Comparison of ENCODE assay signal across 8 cellular contexts in genomic region chr15:59104912-59105732, GRCh38. TPM values are rescaled to one million over a fixed set of nuclear protein-coding genes. Genes with fewer than 3 reads are reported as not detected.
DNase-seq lines count a peak whose midpoint lies in the region; ATAC-seq and TF ChIP-seq lines count a peak whose summit lies in the region.

Gene CCNB2, plus strand, starts transcription at chr15:59105146. Its CDS starts 123 bp downstream, at chr15:59105269.

- H3K27me3 ChIP-seq in adipocyte (replicated peaks; ENCODE audit: control insufficient read depth, insufficient read depth, low read length) (no peaks in the 10 kb centered on the region), heart left ventricle (no peaks in the 10 kb centered on the region), upper lobe of right lung (no peaks in the 10 kb centered on the region)

- DNase-seq in GM13977 (ENCODE audit: low spot score): peak; percentile 94
- DNase-seq in NCI-H146 (lab: John Stamatoyannopoulos, UW): peak; percentile 91
- DNase-seq in T-cell: peak; percentile 54 to 89 (median 83)
- DNase-seq in adipocyte (ENCODE audit: low read depth): peak; percentile 97
- peak; percentile 83 to 89 (median 86) for DNase-seq in heart left ventricle
- peak; percentile 71 to 97 (median 83) for DNase-seq in posterior cingulate gyrus
- DNase-seq in upper lobe of right lung: peak; percentile 89

- POLR2A ChIA-PET in T-cell (lab: Charles Lee): interaction anchor here in 1 of 2 donors (0.6 kb wide), 1 partner anchor 224 kb away, joined by 3 read pairs; no protein-coding TSS in a partner anchor

- no peak for TF ChIP-seq CTCF in GM13977 (IDR thresholded peaks at IDR 0.05; ENCODE audit: extremely low read depth, insufficient read depth, missing control alignments)
- no peak for TF ChIP-seq CTCF in heart left ventricle (IDR thresholded peaks at IDR 0.05)
- no peak for TF ChIP-seq CTCF in upper lobe of right lung (IDR thresholded peaks at IDR 0.05)

- H3K4me3 ChIP-seq in adipocyte (ENCODE audit: low read length) (peak within 1 kb of the TSS; percentile 90), heart left ventricle (peak within 1 kb of the TSS; percentile 21 to 79 (median 64)), upper lobe of right lung (peak within 1 kb of the TSS; percentile 68)

- H3K36me3 Mint-ChIP-seq in T-cell: peaks cover 2% of the 10 kb centered on the region

- no peaks in the 10 kb centered on the region for H3K9me3 Mint-ChIP-seq in T-cell

- ATAC-seq in HG02870 (IDR thresholded peaks at IDR 0.05; ENCODE audit: unreplicated experiment) (peak; percentile 98), T-cell (replicated peaks in 1 of 4) (peak; percentile 100), heart left ventricle (peak; percentile 99 to 100 (median 100)), upper lobe of right lung (peak; percentile 99)

- H3K9me3 ChIP-seq in adipocyte (ENCODE audit: control insufficient read depth, low read length): no peaks in the 10 kb centered on the region
- no peaks in the 10 kb centered on the region for H3K9me3 ChIP-seq in heart left ventricle
- H3K9me3 ChIP-seq in upper lobe of right lung: no peaks in the 10 kb centered on the region

- H3K4me1 Mint-ChIP-seq in T-cell: peaks cover 15 to 16% (median 15%) of the 10 kb centered on the region in 3 donors

- peaks cover 10% of the 10 kb centered on the region for H3K36me3 ChIP-seq in adipocyte (ENCODE audit: control insufficient read depth, insufficient read depth, low read length, severe bottlenecking)
- peaks cover 0 to 10% (median 2%) of the 10 kb centered on the region in 9 donors for H3K36me3 ChIP-seq in heart left ventricle
- H3K36me3 ChIP-seq in upper lobe of right lung: no peaks in the 10 kb centered on the region

- H3K27ac ChIP-seq in heart left ventricle (peak within 1 kb of the TSS in 1 of 12 donors; percentile 69), upper lobe of right lung (peak within 1 kb of the TSS; percentile 19)

- peak within 1 kb of the TSS; percentile 88 to 93 (median 89) for H3K4me3 Mint-ChIP-seq in T-cell

- no peaks in the 10 kb centered on the region for H3K27me3 Mint-ChIP-seq in T-cell

- intact Hi-C loops in heart left ventricle (cut with DNase I) (loop anchor here in 2 of 10 donors (10.0 kb wide), 1 partner anchor 120 kb away; the partner anchor contains the start of gene RNF111 (in 2 of the 2)), posterior cingulate gyrus (cut with DNase I) (loop anchor here (10.0 kb wide), 1 partner anchor 120 kb away; the partner anchor contains the start of gene RNF111), upper lobe of right lung (cut with DNase I) (no loop called here)

- in situ Hi-C loops in GM13977 (cut with MboI; ENCODE audit: low pct_unique_long_range_greater_than_20kb, low sequenced_read_pairs, unreplicated experiment): no loop called here

- H3K9ac ChIP-seq in adipocyte (ENCODE audit: low read length): peak within 1 kb of the TSS; percentile 79

- peak in 1 of 2 donors; percentile 13 for TF ChIP-seq POLR2A in heart left ventricle (IDR thresholded peaks at IDR 0.05)

- WGBS in heart left ventricle, 4 donors: 0 to 1% (median 0%) methylated on average over 36 to 57 of the region's 57 CpGs

- CTCF ChIA-PET in T-cell (lab: Charles Lee): interaction anchor here in 1 of 2 donors (0.6 kb wide), 1 partner anchor 27 kb away, joined by 8 read pairs; no protein-coding TSS in a partner anchor

- peak within 1 kb of the TSS; percentile 91 to 92 for H3K27ac Mint-ChIP-seq in T-cell

- H3K4me1 ChIP-seq in adipocyte (ENCODE audit: control insufficient read depth, insufficient read depth, low read length) (peaks cover 4% of the 10 kb centered on the region), heart left ventricle (peaks cover 0 to 14% (median 5%) of the 10 kb centered on the region in 12 donors), upper lobe of right lung (peaks cover 5% of the 10 kb centered on the region)

RNA-seq across cellular contexts. Expression of gene CCNB2, which starts in this region (rescaled TPM):
- total RNA-seq in T-cell (1 to 10 TPM in 3 of 5 donors, under 1 TPM in 2; 0.46 to 1.5 (median 1.1) TPM), heart left ventricle (1 to 10 TPM in 2 of 9 donors, under 1 TPM in 5, not detected in 2; 0.25 to 6.3 (median 0.66) TPM), upper lobe of right lung (1.7 TPM)
- under 1 TPM in 1 of 2 donors, not detected in 1; 0.18 TPM for polyA plus RNA-seq in heart left ventricle
